In the genomic region with DNA sequence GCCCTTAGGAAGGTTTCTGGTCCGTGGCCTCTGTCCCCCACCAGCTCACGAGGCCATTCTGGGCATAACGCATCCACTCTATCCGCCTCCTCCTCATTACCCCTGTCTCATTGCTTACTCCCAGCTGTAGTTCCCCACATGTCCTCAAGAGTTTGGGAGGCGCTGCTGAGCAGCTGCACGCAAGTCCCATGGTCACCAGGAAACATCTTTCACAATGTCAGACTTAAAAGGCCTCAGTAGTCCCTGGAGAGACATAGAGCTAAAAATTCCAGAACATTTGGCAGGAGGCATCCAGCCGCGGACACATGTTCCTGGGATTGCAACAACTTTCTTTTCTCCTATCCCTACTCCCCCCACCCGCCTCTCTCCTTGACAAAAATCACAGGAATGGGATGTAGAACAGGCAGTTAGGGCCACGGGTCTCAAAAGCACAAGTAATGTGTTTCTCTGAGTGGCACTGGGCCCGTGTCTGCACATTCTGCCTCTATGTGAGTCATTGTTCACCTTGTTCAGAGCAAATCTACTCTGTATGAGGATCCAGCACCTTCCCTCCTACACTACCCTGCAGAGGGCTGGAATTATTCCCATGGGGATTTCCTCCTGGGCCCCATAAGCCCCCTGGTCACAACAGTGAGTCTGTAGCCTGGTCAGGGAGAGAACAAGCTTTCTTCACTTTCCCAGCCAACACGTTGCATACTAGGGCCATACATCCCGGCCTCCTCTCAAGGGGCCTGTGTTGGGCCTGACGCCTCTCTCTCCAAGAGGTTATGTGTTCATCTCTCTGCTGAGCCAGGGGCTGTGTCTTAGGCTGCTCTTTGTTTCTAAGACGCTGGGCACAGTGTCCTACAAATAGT, we compare ENCODE assay signal across 8 cellular contexts. TPM values are rescaled to one million over a fixed set of nuclear protein-coding genes. Genes with fewer than 3 reads are reported as not detected.
DNase-seq lines count a peak whose midpoint lies in the region; ATAC-seq, FAIRE-seq and TF ChIP-seq lines count a peak whose summit lies in the region.

No MANE protein-coding gene starts in this region.

- POLR2A ChIA-PET in CD4-positive, alpha-beta T cell (lab: Charles Lee): interaction anchor here (0.5 to 15.7 kb wide), 17 partner anchors 8 to 472 kb away, joined by 3 to 373 read pairs (median 5); partner anchors contain the start of genes LBH and YPEL5
- POLR2A ChIA-PET in GM12878 (lab: Charles Lee): interaction anchor here (0.8 to 1.6 kb wide), 6 partner anchors 11 to 98 kb away, joined by 3 to 5 read pairs (median 4); no protein-coding TSS in a partner anchor

- no peak overlapping the region for H2AFZ ChIP-seq in GM12878 (ENCODE audit: control insufficient read depth, low read depth, low read length)

- H3K9me3 Mint-ChIP-seq in CD4-positive, alpha-beta T cell: no peaks in the 10 kb centered on the region
- no peaks in the 10 kb centered on the region for H3K9me3 Mint-ChIP-seq in HFFc6

- peaks cover 98% of the 10 kb centered on the region for H3K36me3 Mint-ChIP-seq in CD4-positive, alpha-beta T cell (ENCODE audit: low read depth)
- H3K36me3 Mint-ChIP-seq in HFFc6 (ENCODE audit: low read depth): peaks cover 14% of the 10 kb centered on the region

- SMC1A ChIA-PET in GM12878 (lab: Charles Lee; ENCODE audit: uncharacterized antibody, unreplicated experiment): interaction anchor here (0.6 to 25.4 kb wide), 13 partner anchors 8 to 472 kb away, joined by 3 to 444 read pairs (median 4); no protein-coding TSS in a partner anchor

- intact Hi-C loops in CD4-positive, alpha-beta T cell (cut with DNase I, micrococcal nuclease): loop anchor here (2.0 to 10.0 kb wide), 2 partner anchors 13 to 235 kb away; no protein-coding TSS in a partner anchor
- intact Hi-C loops in GM12878 (cut with micrococcal nuclease; ENCODE audit: unreplicated experiment) (loop anchor here (10.0 kb wide), 1 partner anchor 245 kb away; no protein-coding TSS in a partner anchor), spleen (cut with DNase I; ENCODE audit: low total_unique reads) (loop anchor here (10.0 kb wide), 2 partner anchors 95 to 205 kb away; partner anchors contain the start of gene LCLAT1)

- CTCF ChIA-PET in CD4-positive, alpha-beta T cell (lab: Charles Lee): interaction anchor here (0.5 to 4.5 kb wide), 25 partner anchors 8 to 472 kb away, joined by 3 to 25 read pairs (median 6); partner anchors contain the start of genes LBH and LCLAT1
- CTCF ChIA-PET in GM12878 (lab: Yijun Ruan, JAX): interaction anchor here (0.7 to 9.9 kb wide), 28 partner anchors 8 to 472 kb away, joined by 3 to 104 read pairs (median 4); no protein-coding TSS in a partner anchor

- TF ChIP-seq EP300 in GM12878 (IDR thresholded peaks at IDR 0.05; ENCODE audit: borderline replicate concordance in 1 of 2, control insufficient read depth in 1 of 2, low read depth in 2 of 2, low read length in 2 of 2): no peak

- H3K4me1 ChIP-seq in GM12878 (ENCODE audit: control insufficient read depth, insufficient read depth, low read length): peaks cover 17% of the 10 kb centered on the region
- peaks cover 77 to 100% (median 96%) of the 10 kb centered on the region in 6 donors for H3K4me1 ChIP-seq in spleen

- peak; percentile 49 to 75 (median 68) for DNase-seq in CD4-positive, alpha-beta T cell
- DNase-seq in HFFc6 (peak; percentile 31), T-helper 1 cell (peak; percentile 41 to 74 (median 59)), GM12878 (ENCODE audit: low read depth, low spot score) (no peak), iPS-NIHi7 (ENCODE audit: extremely low spot score) (peak; percentile 83), spleen (peak; percentile 86), NCI-H2029 (lab: John Stamatoyannopoulos, UW) (no peak)

- peak overlapping the region; percentile 99 for H3K27ac Mint-ChIP-seq in CD4-positive, alpha-beta T cell
- H3K27ac Mint-ChIP-seq in HFFc6: peak overlapping the region; percentile 22; the same call in 1 of the 2 replicates

- H3K4me3 ChIP-seq in GM12878 (no peak overlapping the region), spleen (peak overlapping the region in 2 of 8 donors; percentile 0 to 24)

- peaks cover 96% of the 10 kb centered on the region for H3K4me1 Mint-ChIP-seq in CD4-positive, alpha-beta T cell (ENCODE audit: low read depth)
- peaks cover 48% of the 10 kb centered on the region for H3K4me1 Mint-ChIP-seq in HFFc6 (ENCODE audit: low read depth)

- H3K27me3 ChIP-seq in CD4-positive, alpha-beta T cell (ENCODE audit: control insufficient read depth, insufficient read depth, low read length): no peaks in the 10 kb centered on the region
- H3K27me3 ChIP-seq in GM12878 (replicated peaks in 1 of 2; ENCODE audit: control insufficient read depth in 2 of 2, insufficient read depth in 2 of 2, low read length in 1 of 2) (no peaks in the 10 kb centered on the region), spleen (replicated peaks in 1 of 7) (no peaks in the 10 kb centered on the region)

- ATAC-seq in CD4-positive, alpha-beta T cell (ENCODE audit: poor library complexity): peak; percentile 79
- ATAC-seq in GM12878: peak; percentile 64
- no peak for ATAC-seq in GM21367 (IDR thresholded peaks at IDR 0.05; ENCODE audit: unreplicated experiment)

- peak; percentile 85 for TF ChIP-seq CTCF in CD4-positive, alpha-beta T cell (IDR thresholded peaks at IDR 0.05)
- TF ChIP-seq CTCF in HFFc6 (IDR thresholded peaks at IDR 0.05) (peak; percentile 93), GM12878 (IDR thresholded peaks at IDR 0.05 in 2 of 3, conservative IDR thresholded peaks at IDR 0.05 in 1 of 3; ENCODE audit: control insufficient read depth in 2 of 3, extremely low read depth in 1 of 3, insufficient read depth in 1 of 3, low read depth in 3 of 3, low read length in 3 of 3) (peak; percentile 61 to 94 (median 88)), spleen (IDR thresholded peaks at IDR 0.05 in 8 of 11, conservative IDR thresholded peaks at IDR 0.05 in 3 of 11) (peak; percentile 81 to 94 (median 89))

- no peak for TF ChIP-seq POLR2A in GM12878 (IDR thresholded peaks at IDR 0.05; ENCODE audit: low read depth, low read length)
- TF ChIP-seq POLR2A in spleen (IDR thresholded peaks at IDR 0.05): no peak

- no peak overlapping the region for H3K9ac ChIP-seq in GM12878 (ENCODE audit: control insufficient read depth, insufficient read depth, low read length)

- TF ChIP-seq RAD21 in GM12878 (IDR thresholded peaks at IDR 0.05; ENCODE audit: insufficient read depth, low read depth, low read length): peak; percentile 69

- H3K79me2 ChIP-seq in GM12878 (ENCODE audit: control insufficient read depth, insufficient read depth, low read length): no peaks in the 10 kb centered on the region; the same call in 1 of the 2 replicates

- H3K9me3 ChIP-seq in CD4-positive, alpha-beta T cell (ENCODE audit: control insufficient read depth, low read length): no peaks in the 10 kb centered on the region
- H3K9me3 ChIP-seq in GM12878 (replicated peaks; ENCODE audit: control insufficient read depth, insufficient read depth, low read length) (peaks cover 24% of the 10 kb centered on the region; the same call in 2 of the 3 replicates), spleen (no peaks in the 10 kb centered on the region)

- no peak overlapping the region for H3K4me2 ChIP-seq in GM12878 (ENCODE audit: control insufficient read depth, insufficient read depth)

- RAD21 ChIA-PET in GM12878 (lab: Charles Lee; ENCODE audit: unreplicated experiment): interaction anchor here (0.5 to 2.3 kb wide), 11 partner anchors 8 to 472 kb away, joined by 3 to 9 read pairs (median 3); no protein-coding TSS in a partner anchor

- peak overlapping the region; percentile 42 for H3K27ac ChIP-seq in CD4-positive, alpha-beta T cell (ENCODE audit: low read depth, low read length)
- H3K27ac ChIP-seq in GM12878 (ENCODE audit: control insufficient read depth, insufficient read depth): no peak overlapping the region
- H3K27ac ChIP-seq in spleen: peak overlapping the region in 7 of 8 donors; percentile 41 to 98 (median 71)

- in situ Hi-C loops in GM12878 (cut with MboI): no loop called here

- H3K36me3 ChIP-seq in GM12878 (ENCODE audit: control insufficient read depth in 2 of 2, insufficient read depth in 2 of 2, low read length in 1 of 2) (no peaks in the 10 kb centered on the region; a peak in 2 of 4 replicates), spleen (peaks cover 0 to 100% (median 51%) of the 10 kb centered on the region in 6 donors)

- FAIRE-seq in GM12878 (lab: Jason Lieb, UNC): peak; percentile 27

- whole genome bisulfite sequencing in GM12878 (ENCODE audit: insufficient coverage, insufficient replicate concordance, low lambda C conversion rate, missing lambda C conversion rate): 58% methylated on average over 15 of the region's 15 CpGs
- 56 to 75% (median 68%) methylated on average over 15 of the region's 15 CpGs for WGBS in spleen, 5 donors

- BruUV-seq in GM12878 (replicated peaks; lab: Mats Ljungman, UMichigan): no TSS peak

- H3K4me3 Mint-ChIP-seq in CD4-positive, alpha-beta T cell: peak overlapping the region; percentile 82
- H3K4me3 Mint-ChIP-seq in HFFc6: no peak overlapping the region

- H3K27me3 Mint-ChIP-seq in CD4-positive, alpha-beta T cell: no peaks in the 10 kb centered on the region
- peaks cover 5% of the 10 kb centered on the region for H3K27me3 Mint-ChIP-seq in HFFc6 (ENCODE audit: insufficient read depth)

- no peaks in the 10 kb centered on the region for H4K20me1 ChIP-seq in GM12878 (ENCODE audit: control insufficient read depth, insufficient read depth)

TF ChIP-seq in GM12878, 131 proteins besides CTCF, POLR2A, EP300 and RAD21 (continues in another document):
- TF ChIP-seq YY1 (IDR thresholded peaks at IDR 0.05; ENCODE audit: low read depth, low read length): peak; percentile 51; the same call in 1 of the 2 replicates

RNA-seq across cellular contexts. Expression of gene LBH, which starts 8.2 kb away (rescaled TPM):
- 100 to 1,000 TPM; 131 to 135 TPM for total RNA-seq in CD4-positive, alpha-beta T cell
- 10 to 100 TPM; 24.4 to 99.2 (median 92.8) TPM for total RNA-seq in HFFc6 (2021; fragmentation: NEBNext Ultra II Directional; extraction: Animal tissue kit (Norgen Biotek cat#: 25700))
- 56.4 and 60.7 TPM in 2 replicates for total RNA-seq in GM12878 (2013; cell fraction: nucleolus; rRNA removed)
- total RNA-seq in GM12878 (2014; rRNA removed) (75.9 and 78.2 TPM in 2 replicates), GM12878 (2014; rRNA removed; fragmentation: Illumina TruSeq; extraction: Trizol) (31.7 and 34.8 TPM in 2 replicates), GM12878 (2021) (45.5 and 48.5 TPM in 2 replicates), spleen (100 to 1,000 TPM in 6 of 7 donors, 10 to 100 TPM in 1; 86.2 to 178 (median 123) TPM)
- 22.4 TPM for polyA plus RNA-seq in GM12878 (2011; ENCODE audit: low read depth)
- polyA plus RNA-seq in GM12878 (2011; rRNA removed) (122 and 133 TPM in 2 replicates), GM12878 (2014; fragmentation: Illumina TruSeq; extraction: Trizol) (35.3 and 36.6 TPM in 2 replicates), GM12878 (2014; fragmentation: Nextera tagmentation; extraction: Ambion mirVana) (10 to 100 TPM in 1 of 2 experiments, 1 to 10 TPM in 1; 9.3 to 26.5 TPM), GM12878 (2014; rRNA removed) (55.9 and 79.2 TPM in 2 replicates), GM12878 (2016; fragmentation: Nextera tagmentation; extraction: Ambion mirVana) (10 to 100 TPM; 11.1 to 11.9 TPM), spleen (10 to 100 TPM; 48.7 to 94.2 (median 73.9) TPM)
- polyA plus RNA-seq in GM12878 (2011; cell fraction: cytosol; rRNA removed): 167 and 195 TPM in 2 replicates
- 61.3 and 63.9 TPM in 2 replicates for polyA plus RNA-seq in GM12878 (2011; cell fraction: nucleus; rRNA removed)
- polyA plus RNA-seq in GM12878 (2012): 33.1 and 35.0 TPM in 2 replicates
- polyA minus RNA-seq in GM12878 (2011; rRNA and poly(A)+ RNA removed): 166 and 214 TPM in 2 replicates
- polyA minus RNA-seq in GM12878 (2011; cell fraction: cytosol; rRNA and poly(A)+ RNA removed): 58.0 and 63.5 TPM in 2 replicates
- 125 and 186 TPM in 2 replicates for polyA minus RNA-seq in GM12878 (2011; cell fraction: nucleus; rRNA and poly(A)+ RNA removed)

Comparison
In these comparisons a context has a peak if more than half of its experiments do, and no peak if none do; other contexts are left out.
1. DNase-seq: peak in CD4-positive, alpha-beta T cell (10 of 10), HFFc6 (single experiment), T-helper 1 cell (5 of 5), iPS-NIHi7 (single experiment) and spleen (single experiment); none in GM12878 (single experiment) and NCI-H2029 (single experiment).
2. Peak in every context shown above with its lines, with median percentiles within 50 percentile points of each other: CTCF ChIP-seq.